Comparison of ENCODE assay signal across 1 cellular context in genomic region chr18:23689031-23689615, GRCh38.
A peak's percentile ranks its signal among the peaks of the same experiment; 100 is the strongest.
TF ChIP-seq lines count a peak whose summit lies in the region.

A gene with protein sequence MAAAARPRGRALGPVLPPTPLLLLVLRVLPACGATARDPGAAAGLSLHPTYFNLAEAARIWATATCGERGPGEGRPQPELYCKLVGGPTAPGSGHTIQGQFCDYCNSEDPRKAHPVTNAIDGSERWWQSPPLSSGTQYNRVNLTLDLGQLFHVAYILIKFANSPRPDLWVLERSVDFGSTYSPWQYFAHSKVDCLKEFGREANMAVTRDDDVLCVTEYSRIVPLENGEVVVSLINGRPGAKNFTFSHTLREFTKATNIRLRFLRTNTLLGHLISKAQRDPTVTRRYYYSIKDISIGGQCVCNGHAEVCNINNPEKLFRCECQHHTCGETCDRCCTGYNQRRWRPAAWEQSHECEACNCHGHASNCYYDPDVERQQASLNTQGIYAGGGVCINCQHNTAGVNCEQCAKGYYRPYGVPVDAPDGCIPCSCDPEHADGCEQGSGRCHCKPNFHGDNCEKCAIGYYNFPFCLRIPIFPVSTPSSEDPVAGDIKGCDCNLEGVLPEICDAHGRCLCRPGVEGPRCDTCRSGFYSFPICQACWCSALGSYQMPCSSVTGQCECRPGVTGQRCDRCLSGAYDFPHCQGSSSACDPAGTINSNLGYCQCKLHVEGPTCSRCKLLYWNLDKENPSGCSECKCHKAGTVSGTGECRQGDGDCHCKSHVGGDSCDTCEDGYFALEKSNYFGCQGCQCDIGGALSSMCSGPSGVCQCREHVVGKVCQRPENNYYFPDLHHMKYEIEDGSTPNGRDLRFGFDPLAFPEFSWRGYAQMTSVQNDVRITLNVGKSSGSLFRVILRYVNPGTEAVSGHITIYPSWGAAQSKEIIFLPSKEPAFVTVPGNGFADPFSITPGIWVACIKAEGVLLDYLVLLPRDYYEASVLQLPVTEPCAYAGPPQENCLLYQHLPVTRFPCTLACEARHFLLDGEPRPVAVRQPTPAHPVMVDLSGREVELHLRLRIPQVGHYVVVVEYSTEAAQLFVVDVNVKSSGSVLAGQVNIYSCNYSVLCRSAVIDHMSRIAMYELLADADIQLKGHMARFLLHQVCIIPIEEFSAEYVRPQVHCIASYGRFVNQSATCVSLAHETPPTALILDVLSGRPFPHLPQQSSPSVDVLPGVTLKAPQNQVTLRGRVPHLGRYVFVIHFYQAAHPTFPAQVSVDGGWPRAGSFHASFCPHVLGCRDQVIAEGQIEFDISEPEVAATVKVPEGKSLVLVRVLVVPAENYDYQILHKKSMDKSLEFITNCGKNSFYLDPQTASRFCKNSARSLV (N-terminal part only) (plus strand): TSS chr18:23689453. CDS start chr18:23689684, 231 bp downstream.

TF ChIP-seq in HEK293, 187 proteins besides CTCF, POLR2A, EP300 and RAD21 (continued from another document):
- TF ChIP-seq ZBTB10 (tag by site-specific recombination; IDR thresholded peaks at IDR 0.05) = peak; percentile 28; the same call in 1 of the 2 replicates
- TF ChIP-seq, protein P1, sequence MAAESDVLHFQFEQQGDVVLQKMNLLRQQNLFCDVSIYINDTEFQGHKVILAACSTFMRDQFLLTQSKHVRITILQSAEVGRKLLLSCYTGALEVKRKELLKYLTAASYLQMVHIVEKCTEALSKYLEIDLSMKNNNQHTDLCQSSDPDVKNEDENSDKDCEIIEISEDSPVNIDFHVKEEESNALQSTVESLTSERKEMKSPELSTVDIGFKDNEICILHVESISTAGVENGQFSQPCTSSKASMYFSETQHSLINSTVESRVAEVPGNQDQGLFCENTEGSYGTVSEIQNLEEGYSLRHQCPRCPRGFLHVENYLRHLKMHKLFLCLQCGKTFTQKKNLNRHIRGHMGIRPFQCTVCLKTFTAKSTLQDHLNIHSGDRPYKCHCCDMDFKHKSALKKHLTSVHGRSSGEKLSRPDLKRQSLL (tag by site-specific recombination; IDR thresholded peaks at IDR 0.05) = peak; percentile 71; the same call in 1 of the 2 replicates
- no peak for TF ChIP-seq ZNF112 (tag by site-specific recombination; IDR thresholded peaks at IDR 0.05)
- TF ChIP-seq ZNF155 (tag by site-specific recombination; IDR thresholded peaks at IDR 0.05) = no peak
- TF ChIP-seq ZNF26 (tag by site-specific recombination; IDR thresholded peaks at IDR 0.05) = no peak
- peak; percentile 82 for TF ChIP-seq ZBTB8A (tag by site-specific recombination; IDR thresholded peaks at IDR 0.05)
- TF ChIP-seq ZNF335 (tag by site-specific recombination; conservative IDR thresholded peaks at IDR 0.05) = peak; percentile 29
- peak; percentile 83 for TF ChIP-seq ZNF600 (tag by site-specific recombination; IDR thresholded peaks at IDR 0.05)
- peak; percentile 43; the same call in 1 of the 2 replicates for TF ChIP-seq ZNF501 (tag by site-specific recombination; IDR thresholded peaks at IDR 0.05)
- 0 out of 2 replicates have a peak, but pooled peaks have one; percentile 53 for TF ChIP-seq ZNF24 (tag by site-specific recombination; IDR thresholded peaks at IDR 0.05)
- no peak for TF ChIP-seq SETDB1 (IDR thresholded peaks at IDR 0.05; ENCODE audit: insufficient read length, low read length)
- peak; percentile 65 for TF ChIP-seq ZNF843 (tag by site-specific recombination; IDR thresholded peaks at IDR 0.05)
- no peak for TF ChIP-seq ZNF266 (tag by site-specific recombination; IDR thresholded peaks at IDR 0.05; ENCODE audit: low read depth)
TF ChIP-seq in HEK293: peak in this region for 54.
